Comparison of ENCODE assay signal across 2 cellular contexts in genomic region chr9:94167376-94167775, GRCh38.
TF ChIP-seq lines count a peak whose summit lies in the region.

No MANE protein-coding gene starts in this region.

TF ChIP-seq in SK-N-SH, 30 proteins besides CTCF, POLR2A, EP300 and RAD21 (continued from another document):
- TF ChIP-seq IRF3 (IDR thresholded peaks at IDR 0.05; ENCODE audit: low read depth, low read length) (no peak), NRF1 (IDR thresholded peaks at IDR 0.05; ENCODE audit: low read depth, low read length) (no peak), MAX (IDR thresholded peaks at IDR 0.05; ENCODE audit: low read depth) (no peak), MXI1 (IDR thresholded peaks at IDR 0.05; ENCODE audit: low read depth, low read length) (no peak), FOSL2 (IDR thresholded peaks at IDR 0.05; ENCODE audit: borderline replicate concordance, low read depth) (no peak), EZH2phosphoT487 (IDR thresholded peaks at IDR 0.05; ENCODE audit: borderline replicate concordance, low read depth) (no peak), USF1 (IDR thresholded peaks at IDR 0.05; ENCODE audit: borderline replicate concordance, low read depth) (no peak)

TF ChIP-seq in SK-N-SH treated with all-trans-retinoic acid at 6 μM for 48 hours, 23 proteins besides CTCF, POLR2A, EP300 and RAD21 (continued from another document):
- TF ChIP-seq POU6F1 (CRISPR knock-in tag; IDR thresholded peaks at IDR 0.05; ENCODE audit: borderline replicate concordance, low read depth), result no peak
- TF ChIP-seq ZC3H10 (CRISPR knock-in tag; IDR thresholded peaks at IDR 0.05), result no peak
- TF ChIP-seq TOX (CRISPR knock-in tag; IDR thresholded peaks at IDR 0.05; ENCODE audit: borderline replicate concordance), result no peak
- no peak for TF ChIP-seq RARB (CRISPR knock-in tag; IDR thresholded peaks at IDR 0.05)
- no peak for TF ChIP-seq ZFP30 (CRISPR knock-in tag; IDR thresholded peaks at IDR 0.05)
- TF ChIP-seq, protein P1, sequence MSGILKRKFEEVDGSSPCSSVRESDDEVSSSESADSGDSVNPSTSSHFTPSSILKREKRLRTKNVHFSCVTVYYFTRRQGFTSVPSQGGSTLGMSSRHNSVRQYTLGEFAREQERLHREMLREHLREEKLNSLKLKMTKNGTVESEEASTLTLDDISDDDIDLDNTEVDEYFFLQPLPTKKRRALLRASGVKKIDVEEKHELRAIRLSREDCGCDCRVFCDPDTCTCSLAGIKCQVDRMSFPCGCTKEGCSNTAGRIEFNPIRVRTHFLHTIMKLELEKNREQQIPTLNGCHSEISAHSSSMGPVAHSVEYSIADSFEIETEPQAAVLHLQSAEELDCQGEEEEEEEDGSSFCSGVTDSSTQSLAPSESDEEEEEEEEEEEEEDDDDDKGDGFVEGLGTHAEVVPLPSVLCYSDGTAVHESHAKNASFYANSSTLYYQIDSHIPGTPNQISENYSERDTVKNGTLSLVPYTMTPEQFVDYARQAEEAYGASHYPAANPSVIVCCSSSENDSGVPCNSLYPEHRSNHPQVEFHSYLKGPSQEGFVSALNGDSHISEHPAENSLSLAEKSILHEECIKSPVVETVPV (CRISPR knock-in tag; IDR thresholded peaks at IDR 0.05), result no peak
TF ChIP-seq in SK-N-SH treated with all-trans-retinoic acid at 6 μM for 48 hours: peak in this region for 0.
